ENCODE assay signal across 28 cellular contexts in the genomic region with DNA sequence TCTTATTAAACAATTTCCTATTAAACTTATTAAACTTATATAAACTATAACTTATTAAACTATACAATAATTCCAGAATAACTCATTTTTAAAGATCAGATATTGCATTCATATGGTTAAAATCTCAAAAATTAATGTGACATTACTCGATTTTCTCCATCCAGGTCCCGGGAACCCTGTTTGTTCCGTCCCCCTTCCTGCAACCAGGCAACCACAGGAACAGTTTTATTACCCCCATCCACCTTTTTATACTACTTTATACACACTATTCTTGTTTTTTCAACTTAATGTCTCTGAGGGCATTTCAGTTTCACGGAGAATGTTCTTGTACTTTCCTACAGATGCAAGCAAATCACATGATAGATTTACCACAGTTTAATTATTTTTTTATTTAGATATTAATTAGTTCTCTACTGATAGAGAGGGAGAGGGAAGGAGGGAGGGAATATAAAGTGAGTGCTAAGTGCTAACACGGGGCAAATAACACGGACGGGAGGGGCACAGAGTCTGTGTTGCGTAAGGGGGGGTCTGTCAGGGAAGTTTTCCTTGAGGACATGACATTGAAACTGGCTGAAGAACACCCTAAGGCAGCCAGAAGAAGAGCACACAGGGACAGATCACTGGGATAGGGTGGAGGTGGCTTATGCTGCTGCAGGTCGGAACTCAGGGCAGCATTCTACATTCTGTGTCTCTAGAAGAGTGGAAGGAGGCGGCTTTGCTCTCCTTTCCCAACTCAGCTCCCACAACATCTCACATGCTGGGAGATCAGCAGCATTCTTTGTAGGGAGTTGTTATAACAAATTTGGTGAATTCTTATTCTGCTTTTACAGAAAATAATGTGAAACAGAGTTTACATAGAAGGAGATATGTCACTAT.
"Had no signal": no experiment of that assay in that cellular context is flagged by ENCODE, and none has a peak within 500 bp of the region (broad histone marks: within the 10 kb centered on the region; RNA-seq: fewer than 3 reads in every experiment).

No MANE protein-coding gene starts in this region.

- H3K27me3 Mint-ChIP-seq: activated CD8-positive, alpha-beta T cell treated with anti-CD3 and anti-CD28 coated beads for 36 hours; activated naive CD4-positive, alpha-beta T cell treated with anti-CD3 and anti-CD28 coated beads, Interleukin-2, amount 10 ng/mL, durations not matched to agents 7 days and 5 days; activated naive CD8-positive, alpha-beta T cell treated with anti-CD3 and anti-CD28 coated beads for 36 hours; T-cell had no signal

- ATAC-seq: activated CD8-positive, alpha-beta T cell treated with anti-CD3 and anti-CD28 coated beads for 36 hours; activated T-cell treated with anti-CD3 and anti-CD28 coated beads, Interleukin-2, amount 50 U/mL, for 72 hours; Panc1; Right ventricle myocardium inferior; T-cell had no signal

- H3K9me3 Mint-ChIP-seq: activated naive CD4-positive, alpha-beta T cell treated with anti-CD3 and anti-CD28 coated beads, Interleukin-2, amount 10 ng/mL, durations not matched to agents 7 days and 5 days; activated naive CD8-positive, alpha-beta T cell treated with anti-CD3 and anti-CD28 coated beads for 36 hours had no signal

- H3K4me3 Mint-ChIP-seq: activated CD8-positive, alpha-beta T cell treated with anti-CD3 and anti-CD28 coated beads for 36 hours; activated naive CD4-positive, alpha-beta T cell treated with anti-CD3 and anti-CD28 coated beads, Interleukin-2, amount 10 ng/mL, durations not matched to agents 7 days and 5 days; activated naive CD8-positive, alpha-beta T cell treated with anti-CD3 and anti-CD28 coated beads for 36 hours; activated T-cell treated with anti-CD3 and anti-CD28 coated beads, Interleukin-2, amount 50 U/mL, for 72 hours; T-cell had no signal

- H3K4me1 Mint-ChIP-seq: activated naive CD4-positive, alpha-beta T cell treated with anti-CD3 and anti-CD28 coated beads, Interleukin-2, amount 10 ng/mL, durations not matched to agents 7 days and 5 days; activated naive CD8-positive, alpha-beta T cell treated with anti-CD3 and anti-CD28 coated beads for 36 hours; T-cell had no signal

- H3K27me3 ChIP-seq: adrenal gland had no signal

- H3K36me3 Mint-ChIP-seq: activated naive CD4-positive, alpha-beta T cell treated with anti-CD3 and anti-CD28 coated beads, Interleukin-2, amount 10 ng/mL, durations not matched to agents 7 days and 5 days had no signal

- H3K9me3 ChIP-seq: adrenal gland had no signal

- H3K27ac Mint-ChIP-seq: activated CD8-positive, alpha-beta T cell treated with anti-CD3 and anti-CD28 coated beads for 36 hours; activated naive CD4-positive, alpha-beta T cell treated with anti-CD3 and anti-CD28 coated beads, Interleukin-2, amount 10 ng/mL, durations not matched to agents 7 days and 5 days; activated naive CD8-positive, alpha-beta T cell treated with anti-CD3 and anti-CD28 coated beads for 36 hours; activated T-cell treated with anti-CD3 and anti-CD28 coated beads, Interleukin-2, amount 50 U/mL, for 72 hours; activated T-helper 2 cell treated with anti-CD3 and anti-CD28 coated beads, Interferon-gamma antibody, Interleukin-2, Interleukin-4, amounts not matched to agents 10 μg/mL and 5 μg/mL and 100 μg/mL, durations not matched to agents 14 hours and 24 hours and 36 hours; T-cell had no signal

- DNase-seq: activated CD4-positive, CD25-positive, alpha-beta regulatory T cell; activated CD8-positive, alpha-beta memory T cell treated with anti-CD3 and anti-CD28 coated beads, Interleukin-2, amount 50 U/mL, for 4 hours; activated CD8-positive, alpha-beta T cell treated with anti-CD3 and anti-CD28 coated beads for 36 hours; activated gamma-delta T cell treated with Interleukin-2 at 50 U/mL for 16 hours; activated naive CD4-positive, alpha-beta T cell treated with anti-CD3 and anti-CD28 coated beads, Interleukin-2, amount 10 ng/mL, durations not matched to agents 7 days and 5 days; activated naive CD8-positive, alpha-beta T cell treated with anti-CD3 and anti-CD28 coated beads for 36 hours; activated T-cell treated with anti-CD3 and anti-CD28 coated beads, Interleukin-2, amount 50 U/mL, for 72 hours; adrenal gland; anterior cingulate cortex; MM.1S; NCI-H1105; NCI-H146; NCI-H187 treated with DMSO at 0.1 percent for 48 hours; NCI-H2081 treated with DMSO at 0.1 percent for 48 hours; NCI-H2171 treated with DMSO at 0.1 percent for 48 hours; NCI-H226; NCI-H510A; NCI-H526 treated with DMSO at 0.1 percent for 48 hours; NK-92 treated with Interleukin-12 subunit alpha and Interleukin-12 subunit beta, amount 100 ng/mL, for 24 hours; OCI-M1; RPMI8226; T-cell; T-helper 2 cell; T1000 had no signal

- H3K4me3 ChIP-seq: adrenal gland, SK-N-MC had no signal

- H3K27ac ChIP-seq: adrenal gland, SK-N-MC had no signal
